Comparison of ENCODE assay signal across 12 cellular contexts in genomic region chr3:4736284-4736861, GRCh38.
DNase-seq lines count a peak whose midpoint lies in the region; ATAC-seq and TF ChIP-seq lines count a peak whose summit lies in the region.
"Had no signal": no experiment of that assay in that cellular context is flagged by ENCODE, and none has a peak within 500 bp of the region (broad histone marks: within the 10 kb centered on the region; RNA-seq: fewer than 3 reads in every experiment).

No MANE protein-coding gene starts in this region.

- no peak for ATAC-seq in activated T-cell treated with anti-CD3 and anti-CD28 coated beads, Interleukin-2, amount 50 U/mL, for 72 hours (replicated peaks in 1 of 2)
- ATAC-seq in activated CD8-positive, alpha-beta T cell treated with anti-CD3 and anti-CD28 coated beads, Interleukin-2, amount 10 ng/mL, durations not matched to agents 7 days and 5 days = no peak

- H3K27ac Mint-ChIP-seq in activated T-cell treated with anti-CD3 and anti-CD28 coated beads, Interleukin-2, amount 50 U/mL, for 72 hours = peak overlapping the region; percentile 78
- peak overlapping the region; percentile 97 for H3K27ac Mint-ChIP-seq in activated CD8-positive, alpha-beta T cell treated with anti-CD3 and anti-CD28 coated beads, Interleukin-2, amount 10 ng/mL, durations not matched to agents 7 days and 5 days
- peak overlapping the region; percentile 87 to 98 (median 95) for H3K27ac Mint-ChIP-seq in immature natural killer cell
- H3K27ac Mint-ChIP-seq in type B pancreatic cell = peak overlapping the region; percentile 92
- H3K27ac Mint-ChIP-seq: endodermal cell had no signal

- peaks cover 68% of the 10 kb centered on the region for H3K4me1 Mint-ChIP-seq in activated T-cell treated with anti-CD3 and anti-CD28 coated beads, Interleukin-2, amount 50 U/mL, for 72 hours (ENCODE audit: low read depth)
- H3K4me1 Mint-ChIP-seq in activated CD8-positive, alpha-beta T cell treated with anti-CD3 and anti-CD28 coated beads, Interleukin-2, amount 10 ng/mL, durations not matched to agents 7 days and 5 days (ENCODE audit: low read depth) = peaks cover 91% of the 10 kb centered on the region
- H3K4me1 Mint-ChIP-seq in immature natural killer cell (peaks cover 64 to 65% of the 10 kb centered on the region in 2 donors), type B pancreatic cell (ENCODE audit: unreplicated experiment) (peaks cover 40% of the 10 kb centered on the region)

- H3K27me3 ChIP-seq in effector memory CD4-positive, alpha-beta T cell (replicated peaks; ENCODE audit: control insufficient read depth, insufficient read depth, low read length, poor library complexity, severe bottlenecking) = no peaks in the 10 kb centered on the region
- no peaks in the 10 kb centered on the region for H3K27me3 ChIP-seq in colonic mucosa

- H3K27ac ChIP-seq in effector memory CD4-positive, alpha-beta T cell (ENCODE audit: insufficient read depth, low read length, poor library complexity, severe bottlenecking) = no peak overlapping the region
- no peak overlapping the region for H3K27ac ChIP-seq in colonic mucosa

- intact Hi-C loops in colonic mucosa (cut with DNase I) = no loop called here

- peaks cover 45% of the 10 kb centered on the region for H3K4me1 ChIP-seq in effector memory CD4-positive, alpha-beta T cell (ENCODE audit: control insufficient read depth, insufficient read depth, low read length, poor library complexity, severe bottlenecking)
- H3K4me1 ChIP-seq in colonic mucosa = peaks cover 7% of the 10 kb centered on the region

- no peak overlapping the region for H3K4me3 ChIP-seq in effector memory CD4-positive, alpha-beta T cell (ENCODE audit: insufficient read depth, low read depth, low read length, poor library complexity, severe bottlenecking)
- no peak overlapping the region for H3K4me3 ChIP-seq in colonic mucosa

- H3K4me3 Mint-ChIP-seq in activated T-cell treated with anti-CD3 and anti-CD28 coated beads, Interleukin-2, amount 50 U/mL, for 72 hours = peak overlapping the region; percentile 14 to 17
- H3K4me3 Mint-ChIP-seq in activated CD8-positive, alpha-beta T cell treated with anti-CD3 and anti-CD28 coated beads, Interleukin-2, amount 10 ng/mL, durations not matched to agents 7 days and 5 days = no peak overlapping the region
- H3K4me3 Mint-ChIP-seq in immature natural killer cell = peak overlapping the region; percentile 5 to 83 (median 57)
- H3K4me3 Mint-ChIP-seq in type B pancreatic cell = peak overlapping the region; percentile 21
- H3K4me3 Mint-ChIP-seq: endodermal cell, memory B cell had no signal

- CTCF ChIA-PET in activated CD8-positive, alpha-beta T cell treated with anti-CD3 and anti-CD28 coated beads, Interleukin-2, amount 10 ng/mL, durations not matched to agents 7 days and 5 days (lab: Charles Lee) = interaction anchor here (1.3 kb wide), 1 partner anchor 25 kb away, joined by 3 read pairs; no protein-coding TSS in a partner anchor

- H3K9ac ChIP-seq in colonic mucosa (ENCODE audit: low read depth in 2 of 2, low read length in 2 of 2) = no peak overlapping the region

- no peaks in the 10 kb centered on the region for H3K9me3 ChIP-seq in effector memory CD4-positive, alpha-beta T cell (ENCODE audit: control insufficient read depth, low read length)
- no peaks in the 10 kb centered on the region for H3K9me3 ChIP-seq in colonic mucosa

- H3K36me3 ChIP-seq in effector memory CD4-positive, alpha-beta T cell (ENCODE audit: control insufficient read depth, insufficient read depth, low read length) = no peaks in the 10 kb centered on the region
- H3K36me3 ChIP-seq in colonic mucosa = no peaks in the 10 kb centered on the region

- TF ChIP-seq CTCF in type B pancreatic cell (conservative IDR thresholded peaks at IDR 0.05) = no peak
- TF ChIP-seq CTCF in colonic mucosa (IDR thresholded peaks at IDR 0.05) = no peak

- peaks cover 4 to 6% of the 10 kb centered on the region in 2 donors for H3K9me3 Mint-ChIP-seq in activated T-cell treated with anti-CD3 and anti-CD28 coated beads, Interleukin-2, amount 50 U/mL, for 72 hours
- peaks cover 31% of the 10 kb centered on the region for H3K9me3 Mint-ChIP-seq in activated CD8-positive, alpha-beta T cell treated with anti-CD3 and anti-CD28 coated beads, Interleukin-2, amount 10 ng/mL, durations not matched to agents 7 days and 5 days (ENCODE audit: insufficient read depth)
- H3K9me3 Mint-ChIP-seq in immature natural killer cell (peaks cover 0 to 4% (median 0%) of the 10 kb centered on the region in 6 donors), type B pancreatic cell (peaks cover 9% of the 10 kb centered on the region)
- H3K9me3 Mint-ChIP-seq: endodermal cell, memory B cell had no signal

- peaks cover 34 to 56% of the 10 kb centered on the region in 2 donors for H3K36me3 Mint-ChIP-seq in activated T-cell treated with anti-CD3 and anti-CD28 coated beads, Interleukin-2, amount 50 U/mL, for 72 hours (ENCODE audit: insufficient read depth in 2 of 2)
- H3K36me3 Mint-ChIP-seq in activated CD8-positive, alpha-beta T cell treated with anti-CD3 and anti-CD28 coated beads, Interleukin-2, amount 10 ng/mL, durations not matched to agents 7 days and 5 days (ENCODE audit: low read depth) = peaks cover 95% of the 10 kb centered on the region
- H3K36me3 Mint-ChIP-seq in immature natural killer cell (peaks cover 7 to 23% (median 9%) of the 10 kb centered on the region in 3 donors), type B pancreatic cell (peaks cover 22% of the 10 kb centered on the region)

- POLR2A ChIA-PET in activated CD8-positive, alpha-beta T cell treated with anti-CD3 and anti-CD28 coated beads, Interleukin-2, amount 10 ng/mL, durations not matched to agents 7 days and 5 days (lab: Charles Lee) = no interaction called here

- no peaks in the 10 kb centered on the region for H3K27me3 Mint-ChIP-seq in activated T-cell treated with anti-CD3 and anti-CD28 coated beads, Interleukin-2, amount 50 U/mL, for 72 hours (ENCODE audit: low read depth)
- no peaks in the 10 kb centered on the region for H3K27me3 Mint-ChIP-seq in activated CD8-positive, alpha-beta T cell treated with anti-CD3 and anti-CD28 coated beads, Interleukin-2, amount 10 ng/mL, durations not matched to agents 7 days and 5 days (ENCODE audit: low read depth)
- H3K27me3 Mint-ChIP-seq in immature natural killer cell (ENCODE audit: low read depth in 3 of 3) = peaks cover 2 to 8% (median 5%) of the 10 kb centered on the region in 3 donors
- no peaks in the 10 kb centered on the region for H3K27me3 Mint-ChIP-seq in type B pancreatic cell
- H3K27me3 Mint-ChIP-seq: memory B cell had no signal

- no peak for DNase-seq in activated T-cell treated with anti-CD3 and anti-CD28 coated beads, Interleukin-2, amount 50 U/mL, for 72 hours
- no peak for DNase-seq in activated T-cell treated with anti-CD3 and anti-CD28 coated beads, Interleukin-2, amount 50 U/mL, for 1 hour
- DNase-seq in activated CD8-positive, alpha-beta T cell treated with anti-CD3 and anti-CD28 coated beads, Interleukin-2, amount 10 ng/mL, durations not matched to agents 7 days and 5 days = no peak
- DNase-seq in immature natural killer cell (peak in 2 of 3 donors; percentile 10 to 14), type B pancreatic cell (ENCODE audit: extremely low spot score, unreplicated experiment) (no peak), colonic mucosa (no peak)
- no peak for DNase-seq in effector memory CD4-positive, alpha-beta T cell
- no peak for DNase-seq in activated CD4-positive, CD25-positive, alpha-beta regulatory T cell (lab: John Stamatoyannopoulos, UW)
- DNase-seq: activated CD8-positive, alpha-beta memory T cell treated with anti-CD3 and anti-CD28 coated beads, Interleukin-2, amount 50 U/mL, for 4 hours; endodermal cell; SHP77 had no signal

Comparison
In these comparisons a context has a peak if more than half of its experiments do, and no peak if none do; other contexts are left out.
1. DNase-seq: peak in immature natural killer cell (2 of 3); none in activated T-cell treated with anti-CD3 and anti-CD28 coated beads, Interleukin-2, amount 50 U/mL, for 72 hours (0 of 2), activated T-cell treated with anti-CD3 and anti-CD28 coated beads, Interleukin-2, amount 50 U/mL, for 1 hour (single experiment), activated CD8-positive, alpha-beta T cell treated with anti-CD3 and anti-CD28 coated beads, Interleukin-2, amount 10 ng/mL, durations not matched to agents 7 days and 5 days (single experiment), type B pancreatic cell (single experiment), effector memory CD4-positive, alpha-beta T cell (0 of 3), activated CD4-positive, CD25-positive, alpha-beta regulatory T cell (0 of 4) and colonic mucosa (single experiment).
2. Peak in every context shown above with its lines, with median percentiles within 50 percentile points of each other: H3K27ac Mint-ChIP-seq.